In the genomic region with DNA sequence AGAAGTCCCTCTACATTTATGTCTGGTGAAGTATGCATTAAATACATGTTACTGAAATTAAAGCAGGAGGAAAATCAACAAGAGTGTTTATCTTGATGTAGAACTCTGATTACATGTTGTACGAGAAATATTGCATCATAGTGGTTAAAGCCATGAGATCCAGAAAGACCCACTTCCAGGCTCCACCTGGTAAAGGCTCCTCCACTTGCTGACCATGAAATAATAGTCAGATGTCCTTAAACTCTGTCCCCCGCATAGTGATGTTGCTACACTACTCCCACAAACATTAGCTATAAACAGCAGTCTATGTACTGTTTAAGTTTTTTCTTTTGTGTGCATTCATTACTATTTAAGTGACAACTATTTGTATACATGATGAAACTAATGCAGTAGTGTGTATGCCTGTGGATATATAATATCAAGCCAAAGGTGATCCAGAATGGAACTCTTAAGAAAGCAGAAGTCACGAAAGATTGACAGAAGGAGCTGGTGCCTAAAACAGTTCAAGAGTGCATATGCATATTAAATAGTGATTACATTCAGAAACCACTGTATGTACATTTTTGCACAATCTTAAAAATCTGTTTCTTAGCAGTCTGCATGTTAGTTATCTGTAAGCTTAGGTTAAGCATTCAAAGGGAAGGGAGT, we compare ENCODE assay signal across 18 cellular contexts.
"Had no signal": no experiment of that assay in that cellular context is flagged by ENCODE, and none has a peak within 500 bp of the region (broad histone marks: within the 10 kb centered on the region; RNA-seq: fewer than 3 reads in every experiment).

No MANE protein-coding gene starts in this region.

- ATAC-seq: left ventricle myocardium superior; lower lobe of right lung; natural killer cell; psoas muscle; right cardiac atrium; stimulated activated naive B cell treated with anti-CD40 and anti-IgM and Interleukin-4, amounts not matched to agents 10 μg/mL and 1 μg/mL and 100 μg/mL, for 72 hours had no signal

- H3K36me3 ChIP-seq: colonic mucosa, esophagus muscularis mucosa, lower lobe of right lung, ovary, spleen, thoracic aorta, tibial nerve, upper lobe of left lung had no signal

- H3K9me3 ChIP-seq: colonic mucosa, esophagus muscularis mucosa, lower lobe of right lung, ovary, psoas muscle, spleen, thoracic aorta, tibial nerve had no signal

- H3K27me3 ChIP-seq: colonic mucosa, esophagus muscularis mucosa, ovary, spleen, tibial nerve, upper lobe of left lung had no signal

- DNase-seq: colonic mucosa; effector memory CD4-positive, alpha-beta T cell; left ventricle myocardium superior; lower lobe of right lung; natural killer cell; occipital lobe; ovary; posterior cingulate gyrus; psoas muscle; right cardiac atrium; spleen; stimulated activated CD4-positive, alpha-beta T cell treated with anti-CD3 and anti-CD28 coated beads, Interleukin-4, amount 100 ng/mL, for 4 hours; stimulated activated naive B cell treated with anti-CD40 and anti-IgM and Interleukin-4, amounts not matched to agents 10 μg/mL and 1 μg/mL and 100 μg/mL, for 72 hours; upper lobe of left lung had no signal

- H3K4me1 ChIP-seq: colonic mucosa, esophagus muscularis mucosa, lower lobe of right lung, psoas muscle, spleen, tibial nerve, upper lobe of left lung had no signal

- H3K4me3 ChIP-seq: colonic mucosa, esophagus muscularis mucosa, lower lobe of right lung, ovary, psoas muscle, skin epidermis, spleen, thoracic aorta, tibial nerve, upper lobe of left lung had no signal

- H3K27ac ChIP-seq: colonic mucosa, esophagus muscularis mucosa, lower lobe of right lung, ovary, psoas muscle, skin epidermis, spleen, thoracic aorta, tibial nerve, upper lobe of left lung had no signal
